ENCODE assay signal across 1 cellular context in the genomic region with DNA sequence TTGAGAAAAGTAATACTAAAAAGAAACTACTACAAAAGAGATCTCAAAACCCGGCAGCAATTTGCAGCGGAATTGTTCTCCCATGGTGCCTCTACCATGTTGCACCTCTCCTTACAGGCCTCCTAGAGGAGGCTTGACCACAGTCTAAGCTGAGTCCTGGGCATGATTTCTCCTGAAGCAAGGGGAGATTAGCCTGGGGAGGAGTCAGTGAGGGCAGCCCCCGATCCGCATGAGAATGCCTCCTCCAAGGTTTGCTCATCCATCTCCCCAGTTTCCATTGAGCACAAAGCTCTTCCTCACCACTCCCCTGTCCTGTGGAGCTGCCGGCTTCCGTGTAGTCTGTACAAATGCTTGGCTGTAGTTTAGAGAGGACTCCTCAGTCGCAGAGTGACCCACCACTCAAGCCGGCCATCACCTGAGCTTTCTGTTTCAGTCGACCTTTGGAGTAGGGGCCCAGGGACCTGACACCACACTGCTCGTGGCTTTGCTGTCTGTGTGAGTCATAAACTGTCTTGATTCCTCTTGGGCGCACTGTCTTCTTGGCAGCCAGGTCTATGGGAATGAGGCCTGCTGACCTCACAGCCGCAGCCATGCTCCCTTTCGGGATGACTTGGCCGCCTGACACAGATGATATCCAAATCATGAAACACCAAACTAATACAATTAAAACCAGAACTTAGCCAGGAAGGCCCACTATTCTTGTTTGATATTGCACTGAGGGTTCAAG.
TF ChIP-seq lines count a peak whose summit lies in the region.

No MANE protein-coding gene starts in this region.

TF ChIP-seq in IMR-90, 13 proteins besides CTCF, POLR2A, EP300 and RAD21 (continued from another document):
- TF ChIP-seq, protein P1, sequence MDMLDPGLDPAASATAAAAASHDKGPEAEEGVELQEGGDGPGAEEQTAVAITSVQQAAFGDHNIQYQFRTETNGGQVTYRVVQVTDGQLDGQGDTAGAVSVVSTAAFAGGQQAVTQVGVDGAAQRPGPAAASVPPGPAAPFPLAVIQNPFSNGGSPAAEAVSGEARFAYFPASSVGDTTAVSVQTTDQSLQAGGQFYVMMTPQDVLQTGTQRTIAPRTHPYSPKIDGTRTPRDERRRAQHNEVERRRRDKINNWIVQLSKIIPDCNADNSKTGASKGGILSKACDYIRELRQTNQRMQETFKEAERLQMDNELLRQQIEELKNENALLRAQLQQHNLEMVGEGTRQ (IDR thresholded peaks at IDR 0.05; ENCODE audit: low read depth, low read length) = no peak
